Comparison of ENCODE assay signal across 8 cellular contexts in the genomic region with DNA sequence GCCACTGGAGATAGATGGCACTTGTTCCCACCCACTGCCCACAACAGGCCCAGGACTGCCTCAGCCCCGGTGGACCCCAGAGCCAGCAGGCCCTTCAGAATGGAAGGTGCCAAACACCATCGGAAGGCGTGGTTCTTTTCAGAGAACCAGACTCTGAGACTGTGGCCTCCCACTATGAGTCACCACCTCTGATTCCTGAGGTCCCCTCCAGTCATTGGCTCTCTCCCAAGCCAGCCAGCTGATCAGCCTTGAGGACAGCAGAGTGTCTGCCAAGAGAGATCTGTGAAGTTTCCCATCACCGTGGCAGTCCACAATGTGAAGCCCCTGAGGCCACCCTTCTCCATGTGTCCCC. TPM values are rescaled to one million over a fixed set of nuclear protein-coding genes. Genes with fewer than 3 reads are reported as not detected.
DNase-seq lines count a peak whose midpoint lies in the region; ATAC-seq and TF ChIP-seq lines count a peak whose summit lies in the region.

No MANE protein-coding gene starts in this region.

- peaks cover 3% of the 10 kb centered on the region; the same call in 1 of the 2 replicates for H4K20me1 ChIP-seq in HCT116 (ENCODE audit: insufficient read depth)

- H3K27me3 Mint-ChIP-seq in activated CD4-positive, alpha-beta memory T cell treated with anti-CD3 and anti-CD28 coated beads, Interleukin-2, amount 10 ng/mL, durations not matched to agents 7 days and 5 days: peaks cover 6% of the 10 kb centered on the region

- no peak for TF ChIP-seq CTCF in HCT116 (IDR thresholded peaks at IDR 0.05 in 2 of 3, conservative IDR thresholded peaks at IDR 0.05 in 1 of 3; ENCODE audit: borderline replicate concordance in 1 of 3, insufficient read depth in 1 of 3, low read depth in 2 of 3, low read length in 2 of 3)

- H3K36me3 Mint-ChIP-seq in activated CD4-positive, alpha-beta memory T cell treated with anti-CD3 and anti-CD28 coated beads, Interleukin-2, amount 10 ng/mL, durations not matched to agents 7 days and 5 days (ENCODE audit: low read depth): no peaks in the 10 kb centered on the region

- peaks cover 12 to 19% of the 10 kb centered on the region in 2 experiments; a peak in 3 of 4 replicates for H3K4me1 ChIP-seq in HCT116 (ENCODE audit: control insufficient read depth in 1 of 2, insufficient read depth in 2 of 2, low read length in 2 of 2)

- peaks cover 35% of the 10 kb centered on the region for H3K4me1 Mint-ChIP-seq in activated CD4-positive, alpha-beta memory T cell treated with anti-CD3 and anti-CD28 coated beads, Interleukin-2, amount 10 ng/mL, durations not matched to agents 7 days and 5 days

- CTCF ChIA-PET in HCT116 (lab: Charles Lee): no interaction called here
- CTCF ChIA-PET in activated CD4-positive, alpha-beta memory T cell treated with anti-CD3 and anti-CD28 coated beads, Interleukin-2, amount 10 ng/mL, durations not matched to agents 7 days and 5 days (lab: Charles Lee): no interaction called here

- TF ChIP-seq RAD21 in HCT116 (IDR thresholded peaks at IDR 0.05; ENCODE audit: low read depth): no peak

- H3K27ac Mint-ChIP-seq in activated CD4-positive, alpha-beta memory T cell treated with anti-CD3 and anti-CD28 coated beads, Interleukin-2, amount 10 ng/mL, durations not matched to agents 7 days and 5 days: peak overlapping the region; percentile 52

- H3K36me3 ChIP-seq in HCT116 (ENCODE audit: control insufficient read depth in 1 of 2, insufficient read depth in 2 of 2, low read length in 2 of 2): no peaks in the 10 kb centered on the region

- H3K9me3 Mint-ChIP-seq in activated CD4-positive, alpha-beta memory T cell treated with anti-CD3 and anti-CD28 coated beads, Interleukin-2, amount 10 ng/mL, durations not matched to agents 7 days and 5 days: no peaks in the 10 kb centered on the region

- H3K4me3 Mint-ChIP-seq in activated CD4-positive, alpha-beta memory T cell treated with anti-CD3 and anti-CD28 coated beads, Interleukin-2, amount 10 ng/mL, durations not matched to agents 7 days and 5 days: no peak overlapping the region

- POLR2A ChIA-PET in HCT116 (lab: Charles Lee): no interaction called here
- POLR2A ChIA-PET in activated CD4-positive, alpha-beta memory T cell treated with anti-CD3 and anti-CD28 coated beads, Interleukin-2, amount 10 ng/mL, durations not matched to agents 7 days and 5 days (lab: Charles Lee): interaction anchor here (0.7 to 2.4 kb wide), 4 partner anchors 9 to 318 kb away, joined by 3 to 11 read pairs (median 5); no protein-coding TSS in a partner anchor

- no peaks in the 10 kb centered on the region for H3K9me2 ChIP-seq in HCT116 (ENCODE audit: insufficient read depth)

- no peak overlapping the region; the same call in 1 of the 2 replicates for H3K27ac ChIP-seq in HCT116 (ENCODE audit: low read depth, low read length)

- peaks cover 36% of the 10 kb centered on the region for H3K27me3 ChIP-seq in HCT116 (ENCODE audit: insufficient read depth, low read length)

- no peaks in the 10 kb centered on the region for H3K79me2 ChIP-seq in HCT116 (ENCODE audit: insufficient read depth, low read length)

- RAD21 ChIA-PET in HCT116 (lab: Charles Lee; ENCODE audit: low non-redundant PET in 1 of 2, low total read pairs in 2 of 2, uncharacterized antibody in 2 of 2, unreplicated experiment in 2 of 2): interaction anchor here in 1 of 2 experiments (1.2 kb wide), 1 partner anchor 27 kb away, joined by 3 read pairs; no protein-coding TSS in a partner anchor

- no peaks in the 10 kb centered on the region for H3K9me3 ChIP-seq in HCT116 (ENCODE audit: control insufficient read depth in 1 of 2, insufficient read depth in 1 of 2, low read depth in 1 of 2, low read length in 2 of 2)

- H2AFZ ChIP-seq in HCT116 (ENCODE audit: low read depth, low read length, poor library complexity, severe bottlenecking): no peak overlapping the region

- ATAC-seq in HCT116 (peak; percentile 95), HG02970 (IDR thresholded peaks at IDR 0.05; ENCODE audit: low FRiP score, unreplicated experiment) (no peak)

- DNase-seq in activated CD8-positive, alpha-beta memory T cell treated with anti-CD3 and anti-CD28 coated beads, Interleukin-2, amount 50 U/mL, for 4 hours: peak; percentile 50
- no peak for DNase-seq in activated CD8-positive, alpha-beta memory T cell treated with anti-CD3 and anti-CD28 coated beads, Interleukin-2, amount 50 U/mL, for 48 hours
- DNase-seq in HCT116 (ENCODE audit: low read depth, low spot score): peak; percentile 81
- DNase-seq in M059J (ENCODE audit: low read depth): peak; percentile 96
- peak; percentile 72 for DNase-seq in activated CD4-positive, alpha-beta memory T cell treated with anti-CD3 and anti-CD28 coated beads, Interleukin-2, amount 10 ng/mL, durations not matched to agents 7 days and 5 days
- DNase-seq in head of caudate nucleus: peak in 28 of 42 donors; percentile 34 to 86 (median 61)
- peak; percentile 93 for DNase-seq in renal cortical epithelial cell (ENCODE audit: low read depth)

- H3K9ac ChIP-seq in HCT116 (ENCODE audit: low read length): no peak overlapping the region

- no peak overlapping the region for H3K4me3 ChIP-seq in HCT116 (replicated peaks in 1 of 2; ENCODE audit: low read depth in 1 of 2, low read length in 2 of 2)

- TF ChIP-seq POLR2A in HCT116 (IDR thresholded peaks at IDR 0.05; ENCODE audit: borderline replicate concordance, extremely low read depth, insufficient read depth, insufficient read length): no peak

- no TSS peak for BruUV-seq in HCT116 (replicated peaks; lab: Mats Ljungman, UMichigan)

- intact Hi-C loops in HCT116 (cut with micrococcal nuclease): no loop called here
- intact Hi-C loops in head of caudate nucleus (cut with DNase I): no loop called here

- peak overlapping the region; percentile 56 for H3K4me2 ChIP-seq in HCT116 (ENCODE audit: low read length)

TF ChIP-seq in HCT116, 20 proteins besides CTCF, POLR2A, EP300 and RAD21 (continues in another document):
- TF ChIP-seq CBX3 (IDR thresholded peaks at IDR 0.05; ENCODE audit: low read depth) (peak; percentile 68; the same call in 1 of the 2 replicates), TCF7L2 (IDR thresholded peaks at IDR 0.05; ENCODE audit: borderline replicate concordance, extremely low read depth, insufficient read depth, insufficient read length) (peak; percentile 55), CEBPB (IDR thresholded peaks at IDR 0.05; ENCODE audit: low read depth) (no peak), ZFX (IDR thresholded peaks at IDR 0.05) (no peak), SP1 (IDR thresholded peaks at IDR 0.05; ENCODE audit: low read depth) (peak; percentile 61; the same call in 1 of the 2 replicates), SRF (IDR thresholded peaks at IDR 0.05; ENCODE audit: low read depth) (no peak), YY1 (IDR thresholded peaks at IDR 0.05; ENCODE audit: extremely low read depth, insufficient replicate concordance, low read depth, low read length) (peak; percentile 16), ELF1 (IDR thresholded peaks at IDR 0.05; ENCODE audit: borderline replicate concordance, low read depth) (no peak), ZNF274 (IDR thresholded peaks at IDR 0.05; ENCODE audit: low read depth, low read length) (no peak), ATF3 (IDR thresholded peaks at IDR 0.05) (no peak), EZH2phosphoT487 (IDR thresholded peaks at IDR 0.05; ENCODE audit: borderline replicate concordance) (no peak), EGR1 (IDR thresholded peaks at IDR 0.05; ENCODE audit: low read depth) (no peak), EZH2 (IDR thresholded peaks at IDR 0.05) (no peak)
- TF ChIP-seq, protein P1, sequence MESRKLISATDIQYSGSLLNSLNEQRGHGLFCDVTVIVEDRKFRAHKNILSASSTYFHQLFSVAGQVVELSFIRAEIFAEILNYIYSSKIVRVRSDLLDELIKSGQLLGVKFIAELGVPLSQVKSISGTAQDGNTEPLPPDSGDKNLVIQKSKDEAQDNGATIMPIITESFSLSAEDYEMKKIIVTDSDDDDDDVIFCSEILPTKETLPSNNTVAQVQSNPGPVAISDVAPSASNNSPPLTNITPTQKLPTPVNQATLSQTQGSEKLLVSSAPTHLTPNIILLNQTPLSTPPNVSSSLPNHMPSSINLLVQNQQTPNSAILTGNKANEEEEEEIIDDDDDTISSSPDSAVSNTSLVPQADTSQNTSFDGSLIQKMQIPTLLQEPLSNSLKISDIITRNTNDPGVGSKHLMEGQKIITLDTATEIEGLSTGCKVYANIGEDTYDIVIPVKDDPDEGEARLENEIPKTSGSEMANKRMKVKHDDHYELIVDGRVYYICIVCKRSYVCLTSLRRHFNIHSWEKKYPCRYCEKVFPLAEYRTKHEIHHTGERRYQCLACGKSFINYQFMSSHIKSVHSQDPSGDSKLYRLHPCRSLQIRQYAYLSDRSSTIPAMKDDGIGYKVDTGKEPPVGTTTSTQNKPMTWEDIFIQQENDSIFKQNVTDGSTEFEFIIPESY (IDR thresholded peaks at IDR 0.05; ENCODE audit: extremely low read depth, insufficient replicate concordance, low read length): no peak

RNA-seq across cellular contexts. Expression of gene MAP3K2, which starts 10.4 kb away (rescaled TPM):
- total RNA-seq in HCT116 (2021; ENCODE audit: unreplicated experiment): 44.5 TPM
- polyA plus RNA-seq in HCT116 (2012): 8.2 and 9.3 TPM in 2 replicates
- 22.9 and 28.8 TPM in 2 replicates for total RNA-seq in M059J (2014; rRNA removed; shearing (Covaris generic))
- total RNA-seq in activated CD4-positive, alpha-beta memory T cell treated with anti-CD3 and anti-CD28 coated beads, Interleukin-2, amount 10 ng/mL, durations not matched to agents 7 days and 5 days: 10 to 100 TPM; 56.2 to 59.6 TPM
- 29.7 and 49.2 TPM in 2 replicates for total RNA-seq in renal cortical epithelial cell

RNA-seq across cellular contexts. Expression of gene PROC, which starts 20.0 kb away (rescaled TPM):
- total RNA-seq in HCT116 (2021; ENCODE audit: unreplicated experiment) (not detected), renal cortical epithelial cell (0.25 TPM in 1 of 2 replicates, not detected in the other)
- not detected in 2 replicates for polyA plus RNA-seq in HCT116 (2012)
- 0.64 and 1.6 TPM in 2 replicates for total RNA-seq in M059J (2014; rRNA removed; shearing (Covaris generic))
- not detected for total RNA-seq in activated CD4-positive, alpha-beta memory T cell treated with anti-CD3 and anti-CD28 coated beads, Interleukin-2, amount 10 ng/mL, durations not matched to agents 7 days and 5 days
